Comparison of ENCODE assay signal across 19 cellular contexts in the genomic region with DNA sequence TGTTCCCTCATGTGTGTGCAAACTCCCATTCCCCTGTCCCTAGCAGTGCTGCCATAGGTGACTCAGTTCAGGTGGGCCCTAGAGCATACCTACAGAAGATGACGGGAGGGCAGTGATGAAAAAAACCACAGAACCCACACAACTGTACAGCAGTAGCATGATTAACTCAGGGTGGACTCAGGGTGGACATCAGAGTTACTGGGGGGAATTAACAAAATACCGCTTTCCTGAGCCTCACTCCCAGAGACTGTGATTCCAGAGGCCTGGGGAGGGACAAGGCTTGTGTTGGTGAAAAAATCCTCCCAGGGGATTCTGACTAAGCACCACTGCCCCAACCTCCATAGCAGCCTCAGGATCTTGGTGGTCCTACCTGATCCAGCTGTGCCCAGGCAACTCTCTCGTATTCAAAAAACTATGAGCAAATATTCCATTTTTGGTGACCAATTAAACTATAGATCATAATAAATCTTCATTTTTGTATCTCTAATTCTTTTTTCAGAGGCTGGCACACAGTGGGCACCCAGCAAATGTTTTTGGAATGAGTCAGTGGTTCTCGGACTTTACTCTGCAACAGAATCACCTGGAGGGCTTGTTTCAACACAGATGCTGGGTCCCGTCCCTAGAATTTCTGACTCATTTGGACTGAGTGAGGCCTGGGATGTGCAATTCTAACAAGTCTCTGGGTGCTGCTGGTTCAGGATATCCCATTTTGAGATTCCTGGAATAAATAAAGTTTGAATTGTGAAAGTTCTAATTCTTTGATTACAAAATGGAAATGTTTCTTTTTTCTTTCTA.
DNase-seq lines count a peak whose midpoint lies in the region; TF ChIP-seq lines count a peak whose summit lies in the region.
"Had no signal": no experiment of that assay in that cellular context is flagged by ENCODE, and none has a peak within 500 bp of the region (broad histone marks: within the 10 kb centered on the region; RNA-seq: fewer than 3 reads in every experiment).

No MANE protein-coding gene starts in this region.

- no peak overlapping the region for H3K4me3 ChIP-seq in AG04450 (ENCODE audit: low read depth, low read length)
- H3K4me3 ChIP-seq in adipocyte (ENCODE audit: low read length): no peak overlapping the region
- H3K4me3 ChIP-seq in CD8-positive, alpha-beta memory T cell (ENCODE audit: low read length): no peak overlapping the region
- H3K4me3 ChIP-seq in sigmoid colon: no peak overlapping the region
- H3K4me3 ChIP-seq: esophagus squamous epithelium, HAP-1, psoas muscle had no signal

- WGBS in sigmoid colon, 2 donors: 70 to 82% methylated on average over 5 of the region's 5 CpGs

- TF ChIP-seq POLR2A in sigmoid colon (IDR thresholded peaks at IDR 0.05): no peak

- H3K4me3 Mint-ChIP-seq in CD8-positive, alpha-beta memory T cell: no peak overlapping the region
- H3K4me3 Mint-ChIP-seq: activated CD8-positive, alpha-beta memory T cell treated with anti-CD3 and anti-CD28 coated beads, Interleukin-2, amount 10 ng/mL, durations not matched to agents 7 days and 5 days; activated naive CD4-positive, alpha-beta T cell treated with anti-CD3 and anti-CD28 coated beads, Interleukin-2, amount 50 U/mL, for 24 hours had no signal

- peak overlapping the region in 1 of 8 donors; percentile 22 for H3K27ac Mint-ChIP-seq in CD8-positive, alpha-beta memory T cell
- H3K27ac Mint-ChIP-seq: activated CD8-positive, alpha-beta memory T cell treated with anti-CD3 and anti-CD28 coated beads, Interleukin-2, amount 10 ng/mL, durations not matched to agents 7 days and 5 days; activated naive CD4-positive, alpha-beta T cell treated with anti-CD3 and anti-CD28 coated beads, Interleukin-2, amount 50 U/mL, for 24 hours had no signal

- H3K36me3 ChIP-seq in adipocyte (ENCODE audit: control insufficient read depth, insufficient read depth, low read length, severe bottlenecking): no peaks in the 10 kb centered on the region
- no peaks in the 10 kb centered on the region for H3K36me3 ChIP-seq in CD8-positive, alpha-beta memory T cell (ENCODE audit: insufficient read depth, low read length)
- no peaks in the 10 kb centered on the region for H3K36me3 ChIP-seq in sigmoid colon
- H3K36me3 ChIP-seq: BE2C, esophagus squamous epithelium, HAP-1 had no signal

- peaks cover 0 to 2% (median 0%) of the 10 kb centered on the region in 5 donors for H3K9me3 Mint-ChIP-seq in CD8-positive, alpha-beta memory T cell
- H3K9me3 Mint-ChIP-seq: activated naive CD4-positive, alpha-beta T cell treated with anti-CD3 and anti-CD28 coated beads, Interleukin-2, amount 50 U/mL, for 24 hours had no signal

- H3K4me1 ChIP-seq in adipocyte (ENCODE audit: control insufficient read depth, insufficient read depth, low read length): no peaks in the 10 kb centered on the region
- no peaks in the 10 kb centered on the region for H3K4me1 ChIP-seq in CD8-positive, alpha-beta memory T cell (ENCODE audit: insufficient read depth, low read length)
- H3K4me1 ChIP-seq in sigmoid colon: no peaks in the 10 kb centered on the region
- H3K4me1 ChIP-seq: BE2C, HAP-1, psoas muscle had no signal

- CTCF ChIA-PET in AG04450 (lab: Charles Lee): no interaction called here
- CTCF ChIA-PET in CD8-positive, alpha-beta memory T cell (lab: Charles Lee): no interaction called here

- H3K27me3 ChIP-seq in AG04450 (ENCODE audit: control insufficient read depth, insufficient read depth, low read length) (no peaks in the 10 kb centered on the region), adipocyte (replicated peaks; ENCODE audit: control insufficient read depth, insufficient read depth, low read length) (no peaks in the 10 kb centered on the region), sigmoid colon (no peaks in the 10 kb centered on the region)
- H3K27me3 ChIP-seq in CD8-positive, alpha-beta memory T cell (ENCODE audit: insufficient read depth, low read length, poor library complexity, severe bottlenecking): no peaks in the 10 kb centered on the region
- H3K27me3 ChIP-seq: BE2C, esophagus squamous epithelium had no signal

- H3K9me3 ChIP-seq in AG04450 (ENCODE audit: control insufficient read depth, insufficient read depth, low read length) (no peaks in the 10 kb centered on the region; the same call in 1 of the 2 replicates), adipocyte (ENCODE audit: control insufficient read depth, low read length) (no peaks in the 10 kb centered on the region), sigmoid colon (peaks cover 0 to 3% (median 0%) of the 10 kb centered on the region in 4 donors)
- H3K9me3 ChIP-seq in CD8-positive, alpha-beta memory T cell (ENCODE audit: low read length): no peaks in the 10 kb centered on the region
- H3K9me3 ChIP-seq: BE2C, esophagus squamous epithelium, HAP-1, psoas muscle had no signal

- TF ChIP-seq CTCF in AG04450 (IDR thresholded peaks at IDR 0.05; ENCODE audit: low read depth, low read length) (no peak), sigmoid colon (IDR thresholded peaks at IDR 0.05) (no peak)

- H3K4me1 Mint-ChIP-seq in CD8-positive, alpha-beta memory T cell: no peaks in the 10 kb centered on the region
- H3K4me1 Mint-ChIP-seq: activated CD8-positive, alpha-beta memory T cell treated with anti-CD3 and anti-CD28 coated beads, Interleukin-2, amount 10 ng/mL, durations not matched to agents 7 days and 5 days; activated naive CD4-positive, alpha-beta T cell treated with anti-CD3 and anti-CD28 coated beads, Interleukin-2, amount 50 U/mL, for 24 hours had no signal

- intact Hi-C loops in sigmoid colon (cut with DNase I): no loop called here

- peak overlapping the region; percentile 1 for H3K9ac ChIP-seq in adipocyte (ENCODE audit: low read length)

- POLR2A ChIA-PET in AG04450 (lab: Yijun Ruan, JAX): no interaction called here
- POLR2A ChIA-PET in CD8-positive, alpha-beta memory T cell (lab: Charles Lee): no interaction called here

- TF ChIP-seq EP300 in sigmoid colon (IDR thresholded peaks at IDR 0.05): no peak

- peaks cover 0 to 4% (median 0%) of the 10 kb centered on the region in 3 donors for H3K36me3 Mint-ChIP-seq in CD8-positive, alpha-beta memory T cell
- H3K36me3 Mint-ChIP-seq: activated CD8-positive, alpha-beta memory T cell treated with anti-CD3 and anti-CD28 coated beads, Interleukin-2, amount 10 ng/mL, durations not matched to agents 7 days and 5 days; activated naive CD4-positive, alpha-beta T cell treated with anti-CD3 and anti-CD28 coated beads, Interleukin-2, amount 50 U/mL, for 24 hours had no signal

- H3K27me3 Mint-ChIP-seq in CD8-positive, alpha-beta memory T cell: no peaks in the 10 kb centered on the region
- H3K27me3 Mint-ChIP-seq: activated naive CD4-positive, alpha-beta T cell treated with anti-CD3 and anti-CD28 coated beads, Interleukin-2, amount 50 U/mL, for 24 hours had no signal

- DNase-seq in AG04450 (ENCODE audit: low read depth, low spot score) (no peak), HK-2 (ENCODE audit: unreplicated experiment) (peak; percentile 61), adipocyte (ENCODE audit: low read depth) (peak; percentile 69), islet precursor cell (peak; percentile 81), sigmoid colon (no peak), AG08396 (ENCODE audit: low spot score) (no peak), hypothalamus (lab: John Stamatoyannopoulos, UW) (no peak)
- DNase-seq in CD8-positive, alpha-beta memory T cell: no peak
- DNase-seq: activated CD8-positive, alpha-beta memory T cell treated with anti-CD3 and anti-CD28 coated beads, Interleukin-2, amount 10 ng/mL, durations not matched to agents 7 days and 5 days; BE2C; DMS79; esophagus squamous epithelium; NCI-H1436 treated with DMSO at 0.1 percent for 48 hours; NCI-H524 treated with DMSO at 0.1 percent for 48 hours; psoas muscle; Right ventricle myocardium superior had no signal

- H3K27ac ChIP-seq in AG04450 (ENCODE audit: low read depth, low read length): peak overlapping the region; percentile 4
- no peak overlapping the region for H3K27ac ChIP-seq in CD8-positive, alpha-beta memory T cell (ENCODE audit: low read depth, low read length)
- no peak overlapping the region for H3K27ac ChIP-seq in sigmoid colon
- H3K27ac ChIP-seq: esophagus squamous epithelium, psoas muscle, VCaP had no signal

Comparison
In these comparisons a context has a peak if more than half of its experiments do, and no peak if none do; other contexts are left out.
1. DNase-seq: peak in HK-2 (single experiment), adipocyte (single experiment) and islet precursor cell (single experiment); none in AG04450 (single experiment), CD8-positive, alpha-beta memory T cell (0 of 5), sigmoid colon (single experiment), AG08396 (single experiment) and hypothalamus (0 of 51).